Comparison of ENCODE assay signal across 1 cellular context in the genomic region with DNA sequence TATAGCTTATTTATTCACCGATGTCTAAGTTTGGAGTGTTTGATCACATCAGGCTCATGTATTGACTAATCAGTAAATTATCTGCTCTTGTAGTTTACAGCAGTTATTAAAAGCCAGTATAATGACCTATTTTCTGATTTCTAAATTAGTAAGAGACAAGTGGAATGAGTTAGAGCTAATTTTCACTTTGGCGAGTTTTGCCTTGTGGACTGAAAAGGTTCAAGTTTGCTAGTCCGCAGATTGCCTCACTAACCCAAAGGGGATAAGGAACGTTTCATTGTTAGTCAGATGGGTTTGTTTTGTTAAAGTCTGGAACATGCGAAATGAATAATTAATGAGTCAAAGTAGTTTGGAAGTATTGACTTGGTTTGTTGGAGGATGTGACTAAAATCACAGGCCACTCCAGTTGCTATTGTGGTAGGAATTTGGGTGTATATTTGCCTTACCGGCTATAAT.
TF ChIP-seq lines count a peak whose summit lies in the region.

No MANE protein-coding gene starts in this region.

TF ChIP-seq in GM23338, 12 proteins besides CTCF, POLR2A, EP300 and RAD21 (continued from another document):
- TF ChIP-seq ZNF114 (CRISPR knock-in tag; IDR thresholded peaks at IDR 0.05) = no peak
- no peak for TF ChIP-seq EZH2phosphoT487 (IDR thresholded peaks at IDR 0.05; ENCODE audit: unreplicated experiment)
- no peak for TF ChIP-seq POLR2AphosphoS5 (IDR thresholded peaks at IDR 0.05; ENCODE audit: low read depth)
- TF ChIP-seq REST (IDR thresholded peaks at IDR 0.05; ENCODE audit: unreplicated experiment) = no peak
- TF ChIP-seq JUNB (IDR thresholded peaks at IDR 0.05; ENCODE audit: unreplicated experiment) = no peak
- no peak for TF ChIP-seq ZNF331 (CRISPR knock-in tag; IDR thresholded peaks at IDR 0.05; ENCODE audit: low read depth)
- TF ChIP-seq ETS1 (IDR thresholded peaks at IDR 0.05) = no peak
- TF ChIP-seq STAT1 (IDR thresholded peaks at IDR 0.05; ENCODE audit: unreplicated experiment) = no peak
- TF ChIP-seq EZH2 (IDR thresholded peaks at IDR 0.05; ENCODE audit: low read depth, unreplicated experiment) = no peak
